ENCODE assay signal across 22 cellular contexts in genomic region chrX:154721155-154721554, GRCh38.
"Had no signal": no experiment of that assay in that cellular context is flagged by ENCODE, and none has a peak within 500 bp of the region (broad histone marks: within the 10 kb centered on the region; RNA-seq: fewer than 3 reads in every experiment).

No MANE protein-coding gene starts in this region.

- H3K27ac Mint-ChIP-seq: mesothelial cell of epicardium; naive B cell; nephron progenitor cell; stimulated activated naive B cell treated with anti-CD40 and anti-IgM and Interleukin-4, amounts not matched to agents 10 μg/mL and 1 μg/mL and 100 μg/mL, for 72 hours; stimulated activated naive CD8-positive, alpha-beta T cell treated with anti-CD3 and anti-CD28 coated beads, Interleukin-15, Interleukin-2, amounts not matched to agents 100 ng/mL and 50 ng/mL, for 24 hours had no signal

- ATAC-seq: left cardiac atrium; left lung; mucosa of descending colon; right cardiac atrium; stimulated activated naive B cell treated with anti-CD40 and anti-IgM and Interleukin-4, amounts not matched to agents 10 μg/mL and 1 μg/mL and 100 μg/mL, for 72 hours had no signal

- H3K36me3 Mint-ChIP-seq: mesothelial cell of epicardium; naive B cell; stimulated activated naive B cell treated with anti-CD40 and anti-IgM and Interleukin-4, amounts not matched to agents 10 μg/mL and 1 μg/mL and 100 μg/mL, for 72 hours had no signal

- H3K9me3 ChIP-seq: left lung, mucosa of descending colon, prostate gland, thoracic aorta, tibial nerve, uterus had no signal

- H3K27ac ChIP-seq: left lung, prostate gland, skin epidermis, thoracic aorta, tibial nerve, upper lobe of left lung, uterus had no signal

- H3K27me3 Mint-ChIP-seq: naive B cell; stimulated activated naive B cell treated with anti-CD40 and anti-IgM and Interleukin-4, amounts not matched to agents 10 μg/mL and 1 μg/mL and 100 μg/mL, for 72 hours; stimulated activated naive CD8-positive, alpha-beta T cell treated with anti-CD3 and anti-CD28 coated beads, Interleukin-15, Interleukin-2, amounts not matched to agents 100 ng/mL and 50 ng/mL, for 24 hours had no signal

- H3K4me3 Mint-ChIP-seq: mesothelial cell of epicardium; naive B cell; nephron progenitor cell; stimulated activated naive B cell treated with anti-CD40 and anti-IgM and Interleukin-4, amounts not matched to agents 10 μg/mL and 1 μg/mL and 100 μg/mL, for 72 hours; stimulated activated naive CD8-positive, alpha-beta T cell treated with anti-CD3 and anti-CD28 coated beads, Interleukin-15, Interleukin-2, amounts not matched to agents 100 ng/mL and 50 ng/mL, for 24 hours had no signal

- H3K9me3 Mint-ChIP-seq: stimulated activated naive B cell treated with anti-CD40 and anti-IgM and Interleukin-4, amounts not matched to agents 10 μg/mL and 1 μg/mL and 100 μg/mL, for 72 hours; stimulated activated naive CD8-positive, alpha-beta T cell treated with anti-CD3 and anti-CD28 coated beads, Interleukin-15, Interleukin-2, amounts not matched to agents 100 ng/mL and 50 ng/mL, for 24 hours had no signal

- H3K27me3 ChIP-seq: left lung, spleen, tibial nerve, upper lobe of left lung, uterus had no signal

- H3K4me1 ChIP-seq: prostate gland, tibial nerve, uterus had no signal

- DNase-seq: cortex of kidney; effector CD4-positive, alpha-beta T cell; head of caudate nucleus; left cardiac atrium; left lung; mesenchymal stem cell; mucosa of descending colon; naive B cell; nephron progenitor cell; nucleus accumbens; right cardiac atrium; spleen; stimulated activated CD4-positive, alpha-beta T cell treated with anti-CD3 and anti-CD28 coated beads, Interleukin-4, amount 100 ng/mL, for 4 hours; stimulated activated naive B cell treated with anti-CD40 and anti-IgM and Interleukin-4, amounts not matched to agents 10 μg/mL and 1 μg/mL and 100 μg/mL, for 72 hours; upper lobe of left lung; uterus had no signal

- H3K4me3 ChIP-seq: left lung, mucosa of descending colon, prostate gland, skin epidermis, spleen, thoracic aorta, tibial nerve, upper lobe of left lung, uterus had no signal

- H3K36me3 ChIP-seq: left lung, prostate gland, thoracic aorta, tibial nerve, upper lobe of left lung, uterus had no signal
